ENCODE assay signal across 1 cellular context in the genomic region with DNA sequence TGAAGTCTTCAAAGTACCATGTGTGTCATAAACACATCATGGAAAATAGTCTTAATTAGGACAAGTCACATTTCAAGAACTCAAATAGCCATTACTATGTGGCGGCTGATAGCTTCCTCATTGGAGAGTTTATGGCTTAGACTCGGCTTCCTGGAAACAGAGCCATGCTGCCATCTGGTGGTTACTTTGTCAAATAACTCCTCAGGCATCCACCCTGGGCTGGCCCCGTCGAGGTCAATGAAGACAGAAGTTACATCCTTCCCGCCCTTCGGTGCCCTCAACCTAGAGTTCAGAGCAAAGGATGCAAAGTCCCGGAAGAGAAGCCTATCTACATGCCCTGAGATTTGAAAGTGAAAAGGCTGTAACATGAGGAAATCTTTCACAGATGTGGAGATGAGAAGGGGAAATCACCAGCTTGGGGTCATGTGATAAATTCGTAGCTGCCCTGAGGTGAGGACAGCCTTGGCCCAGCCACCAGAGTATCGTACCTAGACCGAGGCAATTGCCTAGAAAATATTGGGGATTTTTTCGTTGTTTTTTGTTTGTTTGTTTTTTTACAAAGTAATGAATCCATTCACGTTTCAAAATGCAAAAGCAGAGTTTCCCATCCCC.
TF ChIP-seq lines count a peak whose summit lies in the region.

No MANE protein-coding gene starts in this region.

TF ChIP-seq in HepG2, 621 proteins besides CTCF, POLR2A, EP300 and RAD21 (continued from another document and continues in another):
- TF ChIP-seq, protein P1, sequence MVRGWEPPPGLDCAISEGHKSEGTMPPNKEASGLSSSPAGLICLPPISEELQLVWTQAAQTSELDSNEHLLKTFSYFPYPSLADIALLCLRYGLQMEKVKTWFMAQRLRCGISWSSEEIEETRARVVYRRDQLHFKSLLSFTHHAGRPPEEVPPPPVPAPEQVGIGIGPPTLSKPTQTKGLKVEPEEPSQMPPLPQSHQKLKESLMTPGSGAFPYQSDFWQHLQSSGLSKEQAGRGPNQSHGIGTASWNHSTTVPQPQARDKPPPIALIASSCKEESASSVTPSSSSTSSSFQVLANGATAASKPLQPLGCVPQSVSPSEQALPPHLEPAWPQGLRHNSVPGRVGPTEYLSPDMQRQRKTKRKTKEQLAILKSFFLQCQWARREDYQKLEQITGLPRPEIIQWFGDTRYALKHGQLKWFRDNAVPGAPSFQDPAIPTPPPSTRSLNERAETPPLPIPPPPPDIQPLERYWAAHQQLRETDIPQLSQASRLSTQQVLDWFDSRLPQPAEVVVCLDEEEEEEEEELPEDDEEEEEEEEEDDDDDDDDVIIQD (CRISPR knock-in tag; IDR thresholded peaks at IDR 0.05; ENCODE audit: low read depth): no peak
- TF ChIP-seq, protein P2, sequence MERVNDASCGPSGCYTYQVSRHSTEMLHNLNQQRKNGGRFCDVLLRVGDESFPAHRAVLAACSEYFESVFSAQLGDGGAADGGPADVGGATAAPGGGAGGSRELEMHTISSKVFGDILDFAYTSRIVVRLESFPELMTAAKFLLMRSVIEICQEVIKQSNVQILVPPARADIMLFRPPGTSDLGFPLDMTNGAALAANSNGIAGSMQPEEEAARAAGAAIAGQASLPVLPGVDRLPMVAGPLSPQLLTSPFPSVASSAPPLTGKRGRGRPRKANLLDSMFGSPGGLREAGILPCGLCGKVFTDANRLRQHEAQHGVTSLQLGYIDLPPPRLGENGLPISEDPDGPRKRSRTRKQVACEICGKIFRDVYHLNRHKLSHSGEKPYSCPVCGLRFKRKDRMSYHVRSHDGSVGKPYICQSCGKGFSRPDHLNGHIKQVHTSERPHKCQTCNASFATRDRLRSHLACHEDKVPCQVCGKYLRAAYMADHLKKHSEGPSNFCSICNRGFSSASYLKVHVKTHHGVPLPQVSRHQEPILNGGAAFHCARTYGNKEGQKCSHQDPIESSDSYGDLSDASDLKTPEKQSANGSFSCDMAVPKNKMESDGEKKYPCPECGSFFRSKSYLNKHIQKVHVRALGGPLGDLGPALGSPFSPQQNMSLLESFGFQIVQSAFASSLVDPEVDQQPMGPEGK (CRISPR knock-in tag; IDR thresholded peaks at IDR 0.05): no peak
- TF ChIP-seq ZNF10 (CRISPR knock-in tag; IDR thresholded peaks at IDR 0.05; ENCODE audit: borderline replicate concordance, low read depth) (no peak), HNRNPLL (IDR thresholded peaks at IDR 0.05; ENCODE audit: low read depth, low read length, poor library complexity, severe bottlenecking) (no peak), PAF1 (CRISPR knock-in tag; IDR thresholded peaks at IDR 0.05) (no peak), ZNF567 (CRISPR knock-in tag; IDR thresholded peaks at IDR 0.05; ENCODE audit: borderline replicate concordance) (no peak), MIXL1 (CRISPR knock-in tag; IDR thresholded peaks at IDR 0.05) (0 out of 2 replicates have a peak, but pooled peaks have one; percentile 36), ZNF33A (CRISPR knock-in tag; IDR thresholded peaks at IDR 0.05; ENCODE audit: borderline replicate concordance) (no peak), SPEN (CRISPR knock-in tag; IDR thresholded peaks at IDR 0.05; ENCODE audit: low read depth) (no peak), ZNF619 (CRISPR knock-in tag; IDR thresholded peaks at IDR 0.05) (no peak), ELF1 (CRISPR knock-in tag; IDR thresholded peaks at IDR 0.05) (peak; percentile 20; the same call in 1 of the 2 replicates), ZIK1 (CRISPR knock-in tag; IDR thresholded peaks at IDR 0.05; ENCODE audit: borderline replicate concordance, low read depth) (no peak), ELF3 (CRISPR knock-in tag; IDR thresholded peaks at IDR 0.05) (peak; percentile 52; the same call in 1 of the 2 replicates), HOXA5 (CRISPR knock-in tag; IDR thresholded peaks at IDR 0.05) (no peak), YY1 (IDR thresholded peaks at IDR 0.05; ENCODE audit: insufficient read depth, insufficient replicate concordance, low read depth, low read length) (peak; percentile 18), ZNF746 (CRISPR knock-in tag; IDR thresholded peaks at IDR 0.05) (no peak), ZFP37 (CRISPR knock-in tag; IDR thresholded peaks at IDR 0.05; ENCODE audit: borderline replicate concordance) (no peak), ZNF775 (CRISPR knock-in tag; IDR thresholded peaks at IDR 0.05; ENCODE audit: borderline replicate concordance) (no peak), U2AF1 (optimal IDR thresholded peaks at IDR 0.05; ENCODE audit: low read depth, low read length) (no peak), MXD4 (CRISPR knock-in tag; IDR thresholded peaks at IDR 0.05) (no peak), ZNF256 (CRISPR knock-in tag; conservative IDR thresholded peaks at IDR 0.05) (no peak), ZZZ3 (CRISPR knock-in tag; IDR thresholded peaks at IDR 0.05; ENCODE audit: borderline replicate concordance) (no peak)
- TF ChIP-seq, protein P3, sequence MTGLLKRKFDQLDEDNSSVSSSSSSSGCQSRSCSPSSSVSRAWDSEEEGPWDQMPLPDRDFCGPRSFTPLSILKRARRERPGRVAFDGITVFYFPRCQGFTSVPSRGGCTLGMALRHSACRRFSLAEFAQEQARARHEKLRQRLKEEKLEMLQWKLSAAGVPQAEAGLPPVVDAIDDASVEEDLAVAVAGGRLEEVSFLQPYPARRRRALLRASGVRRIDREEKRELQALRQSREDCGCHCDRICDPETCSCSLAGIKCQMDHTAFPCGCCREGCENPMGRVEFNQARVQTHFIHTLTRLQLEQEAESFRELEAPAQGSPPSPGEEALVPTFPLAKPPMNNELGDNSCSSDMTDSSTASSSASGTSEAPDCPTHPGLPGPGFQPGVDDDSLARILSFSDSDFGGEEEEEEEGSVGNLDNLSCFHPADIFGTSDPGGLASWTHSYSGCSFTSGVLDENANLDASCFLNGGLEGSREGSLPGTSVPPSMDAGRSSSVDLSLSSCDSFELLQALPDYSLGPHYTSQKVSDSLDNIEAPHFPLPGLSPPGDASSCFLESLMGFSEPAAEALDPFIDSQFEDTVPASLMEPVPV (CRISPR knock-in tag; IDR thresholded peaks at IDR 0.05): no peak
- TF ChIP-seq, protein P4, sequence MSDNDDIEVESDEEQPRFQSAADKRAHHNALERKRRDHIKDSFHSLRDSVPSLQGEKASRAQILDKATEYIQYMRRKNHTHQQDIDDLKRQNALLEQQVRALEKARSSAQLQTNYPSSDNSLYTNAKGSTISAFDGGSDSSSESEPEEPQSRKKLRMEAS (IDR thresholded peaks at IDR 0.05): 0 out of 2 replicates have a peak, but pooled peaks have one; percentile 23
- TF ChIP-seq, protein P5, sequence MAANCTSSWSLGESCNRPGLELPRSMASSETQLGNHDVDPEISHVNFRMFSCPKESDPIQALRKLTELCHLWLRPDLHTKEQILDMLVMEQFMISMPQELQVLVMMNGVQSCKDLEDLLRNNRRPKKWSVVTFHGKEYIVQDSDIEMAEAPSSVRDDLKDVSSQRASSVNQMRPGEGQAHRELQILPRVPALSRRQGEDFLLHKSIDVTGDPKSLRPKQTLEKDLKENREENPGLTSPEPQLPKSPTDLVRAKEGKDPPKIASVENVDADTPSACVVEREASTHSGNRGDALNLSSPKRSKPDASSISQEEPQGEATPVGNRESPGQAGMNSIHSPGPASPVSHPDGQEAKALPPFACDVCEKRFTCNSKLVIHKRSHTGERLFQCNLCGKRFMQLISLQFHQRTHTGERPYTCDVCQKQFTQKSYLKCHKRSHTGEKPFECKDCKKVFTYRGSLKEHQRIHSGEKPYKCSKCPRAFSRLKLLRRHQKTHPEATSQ (CRISPR knock-in tag; IDR thresholded peaks at IDR 0.05; ENCODE audit: borderline replicate concordance): no peak
- TF ChIP-seq, protein P6, sequence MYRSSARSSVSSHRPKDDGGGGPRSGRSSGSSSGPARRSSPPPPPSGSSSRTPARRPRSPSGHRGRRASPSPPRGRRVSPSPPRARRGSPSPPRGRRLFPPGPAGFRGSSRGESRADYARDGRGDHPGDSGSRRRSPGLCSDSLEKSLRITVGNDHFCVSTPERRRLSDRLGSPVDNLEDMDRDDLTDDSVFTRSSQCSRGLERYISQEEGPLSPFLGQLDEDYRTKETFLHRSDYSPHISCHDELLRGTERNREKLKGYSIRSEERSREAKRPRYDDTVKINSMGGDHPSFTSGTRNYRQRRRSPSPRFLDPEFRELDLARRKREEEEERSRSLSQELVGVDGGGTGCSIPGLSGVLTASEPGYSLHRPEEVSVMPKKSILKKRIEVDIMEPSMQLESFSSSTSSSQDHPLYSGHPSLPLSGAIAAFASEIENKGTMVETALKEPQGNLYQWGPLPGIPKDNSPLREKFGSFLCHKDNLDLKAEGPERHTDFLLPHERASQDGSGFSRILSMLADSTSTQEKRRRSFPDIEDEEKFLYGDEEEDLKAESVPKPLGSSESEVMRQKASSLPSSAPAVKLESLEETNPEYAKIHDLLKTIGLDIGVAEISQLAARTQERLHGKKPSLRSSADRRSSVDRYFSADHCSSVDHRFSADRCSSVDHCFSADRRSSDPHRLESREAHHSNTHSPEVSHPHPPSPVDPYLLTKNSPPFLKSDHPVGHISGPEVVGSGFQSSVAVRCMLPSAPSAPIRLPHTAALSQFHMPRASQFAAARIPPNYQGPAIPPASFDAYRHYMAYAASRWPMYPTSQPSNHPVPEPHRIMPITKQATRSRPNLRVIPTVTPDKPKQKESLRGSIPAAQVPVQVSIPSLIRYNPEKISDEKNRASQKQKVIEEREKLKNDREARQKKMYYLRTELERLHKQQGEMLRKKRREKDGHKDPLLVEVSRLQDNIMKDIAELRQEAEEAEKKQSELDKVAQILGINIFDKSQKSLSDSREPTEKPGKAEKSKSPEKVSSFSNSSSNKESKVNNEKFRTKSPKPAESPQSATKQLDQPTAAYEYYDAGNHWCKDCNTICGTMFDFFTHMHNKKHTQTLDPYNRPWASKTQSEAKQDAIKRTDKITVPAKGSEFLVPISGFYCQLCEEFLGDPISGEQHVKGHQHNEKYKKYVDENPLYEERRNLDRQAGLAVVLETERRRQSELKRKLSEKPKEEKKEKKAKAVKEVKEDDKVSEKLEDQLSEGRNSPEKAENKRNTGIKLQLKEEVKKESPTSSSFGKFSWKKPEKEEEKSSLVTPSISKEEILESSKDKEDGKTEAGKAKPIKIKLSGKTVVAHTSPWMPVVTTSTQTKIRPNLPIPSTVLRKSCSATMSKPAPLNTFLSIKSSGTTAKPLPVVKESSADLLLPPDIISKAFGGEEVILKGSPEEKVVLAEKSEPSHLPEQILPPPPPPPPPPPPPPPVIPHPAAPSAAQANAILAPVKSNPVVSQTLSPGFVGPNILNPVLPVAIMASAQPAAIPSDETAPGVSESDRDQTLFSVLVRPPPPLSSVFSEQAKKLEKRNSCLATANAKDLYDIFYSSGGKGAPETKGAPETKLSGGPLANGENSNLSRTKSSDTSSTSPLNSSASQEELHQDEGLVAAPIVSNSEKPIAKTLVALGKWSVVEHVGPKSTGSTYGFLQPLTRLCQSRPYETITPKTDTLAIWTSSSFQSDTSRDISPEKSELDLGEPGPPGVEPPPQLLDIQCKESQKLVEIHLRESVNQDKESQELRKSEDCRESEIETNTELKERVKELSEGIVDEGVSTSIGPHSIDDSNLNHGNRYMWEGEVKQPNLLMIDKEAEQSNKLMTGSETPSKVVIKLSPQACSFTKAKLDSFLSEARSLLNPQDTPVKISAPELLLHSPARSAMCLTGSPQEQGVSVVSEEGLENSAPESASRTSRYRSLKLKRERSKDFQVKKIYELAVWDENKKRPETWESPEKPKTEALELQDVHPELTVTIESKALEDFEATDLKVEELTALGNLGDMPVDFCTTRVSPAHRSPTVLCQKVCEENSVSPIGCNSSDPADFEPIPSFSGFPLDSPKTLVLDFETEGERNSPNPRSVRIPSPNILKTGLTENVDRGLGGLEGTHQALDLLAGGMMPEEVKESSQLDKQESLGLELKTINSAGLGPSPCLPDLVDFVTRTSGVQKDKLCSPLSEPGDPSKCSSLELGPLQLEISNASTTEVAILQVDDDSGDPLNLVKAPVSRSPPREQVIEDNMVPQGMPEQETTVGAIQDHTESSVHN (CRISPR knock-in tag; IDR thresholded peaks at IDR 0.05): no peak
- TF ChIP-seq, protein P7, sequence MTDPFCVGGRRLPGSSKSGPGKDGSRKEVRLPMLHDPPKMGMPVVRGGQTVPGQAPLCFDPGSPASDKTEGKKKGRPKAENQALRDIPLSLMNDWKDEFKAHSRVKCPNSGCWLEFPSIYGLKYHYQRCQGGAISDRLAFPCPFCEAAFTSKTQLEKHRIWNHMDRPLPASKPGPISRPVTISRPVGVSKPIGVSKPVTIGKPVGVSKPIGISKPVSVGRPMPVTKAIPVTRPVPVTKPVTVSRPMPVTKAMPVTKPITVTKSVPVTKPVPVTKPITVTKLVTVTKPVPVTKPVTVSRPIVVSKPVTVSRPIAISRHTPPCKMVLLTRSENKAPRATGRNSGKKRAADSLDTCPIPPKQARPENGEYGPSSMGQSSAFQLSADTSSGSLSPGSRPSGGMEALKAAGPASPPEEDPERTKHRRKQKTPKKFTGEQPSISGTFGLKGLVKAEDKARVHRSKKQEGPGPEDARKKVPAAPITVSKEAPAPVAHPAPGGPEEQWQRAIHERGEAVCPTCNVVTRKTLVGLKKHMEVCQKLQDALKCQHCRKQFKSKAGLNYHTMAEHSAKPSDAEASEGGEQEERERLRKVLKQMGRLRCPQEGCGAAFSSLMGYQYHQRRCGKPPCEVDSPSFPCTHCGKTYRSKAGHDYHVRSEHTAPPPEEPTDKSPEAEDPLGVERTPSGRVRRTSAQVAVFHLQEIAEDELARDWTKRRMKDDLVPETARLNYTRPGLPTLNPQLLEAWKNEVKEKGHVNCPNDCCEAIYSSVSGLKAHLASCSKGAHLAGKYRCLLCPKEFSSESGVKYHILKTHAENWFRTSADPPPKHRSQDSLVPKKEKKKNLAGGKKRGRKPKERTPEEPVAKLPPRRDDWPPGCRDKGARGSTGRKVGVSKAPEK (CRISPR knock-in tag; IDR thresholded peaks at IDR 0.05; ENCODE audit: borderline replicate concordance): no peak
- TF ChIP-seq, protein P8, sequence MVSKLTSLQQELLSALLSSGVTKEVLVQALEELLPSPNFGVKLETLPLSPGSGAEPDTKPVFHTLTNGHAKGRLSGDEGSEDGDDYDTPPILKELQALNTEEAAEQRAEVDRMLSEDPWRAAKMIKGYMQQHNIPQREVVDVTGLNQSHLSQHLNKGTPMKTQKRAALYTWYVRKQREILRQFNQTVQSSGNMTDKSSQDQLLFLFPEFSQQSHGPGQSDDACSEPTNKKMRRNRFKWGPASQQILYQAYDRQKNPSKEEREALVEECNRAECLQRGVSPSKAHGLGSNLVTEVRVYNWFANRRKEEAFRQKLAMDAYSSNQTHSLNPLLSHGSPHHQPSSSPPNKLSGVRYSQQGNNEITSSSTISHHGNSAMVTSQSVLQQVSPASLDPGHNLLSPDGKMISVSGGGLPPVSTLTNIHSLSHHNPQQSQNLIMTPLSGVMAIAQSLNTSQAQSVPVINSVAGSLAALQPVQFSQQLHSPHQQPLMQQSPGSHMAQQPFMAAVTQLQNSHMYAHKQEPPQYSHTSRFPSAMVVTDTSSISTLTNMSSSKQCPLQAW (CRISPR knock-in tag; IDR thresholded peaks at IDR 0.05): no peak
- TF ChIP-seq, protein P9, sequence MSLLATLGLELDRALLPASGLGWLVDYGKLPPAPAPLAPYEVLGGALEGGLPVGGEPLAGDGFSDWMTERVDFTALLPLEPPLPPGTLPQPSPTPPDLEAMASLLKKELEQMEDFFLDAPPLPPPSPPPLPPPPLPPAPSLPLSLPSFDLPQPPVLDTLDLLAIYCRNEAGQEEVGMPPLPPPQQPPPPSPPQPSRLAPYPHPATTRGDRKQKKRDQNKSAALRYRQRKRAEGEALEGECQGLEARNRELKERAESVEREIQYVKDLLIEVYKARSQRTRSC (CRISPR knock-in tag; IDR thresholded peaks at IDR 0.05; ENCODE audit: low read depth): no peak
- TF ChIP-seq, protein P10, sequence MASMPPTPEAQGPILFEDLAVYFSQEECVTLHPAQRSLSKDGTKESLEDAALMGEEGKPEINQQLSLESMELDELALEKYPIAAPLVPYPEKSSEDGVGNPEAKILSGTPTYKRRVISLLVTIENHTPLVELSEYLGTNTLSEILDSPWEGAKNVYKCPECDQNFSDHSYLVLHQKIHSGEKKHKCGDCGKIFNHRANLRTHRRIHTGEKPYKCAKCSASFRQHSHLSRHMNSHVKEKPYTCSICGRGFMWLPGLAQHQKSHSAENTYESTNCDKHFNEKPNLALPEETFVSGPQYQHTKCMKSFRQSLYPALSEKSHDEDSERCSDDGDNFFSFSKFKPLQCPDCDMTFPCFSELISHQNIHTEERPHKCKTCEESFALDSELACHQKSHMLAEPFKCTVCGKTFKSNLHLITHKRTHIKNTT (CRISPR knock-in tag; IDR thresholded peaks at IDR 0.05): no peak
